18 cellular contexts compared by ENCODE assay signal in genomic region chr1:185488673-185489311, GRCh38.
A peak's percentile ranks its signal among the peaks of the same experiment; 100 is the strongest.
DNase-seq lines count a peak whose midpoint lies in the region; ATAC-seq and TF ChIP-seq lines count a peak whose summit lies in the region.
"Had no signal": no experiment of that assay in that cellular context is flagged by ENCODE, and none has a peak within 500 bp of the region (broad histone marks: within the 10 kb centered on the region; RNA-seq: fewer than 3 reads in every experiment).

No MANE protein-coding gene starts in this region.

- no peaks in the 10 kb centered on the region for H3K27me3 ChIP-seq in colonic mucosa
- H3K27me3 ChIP-seq in right cardiac atrium (ENCODE audit: control insufficient read depth, insufficient read depth) = no peaks in the 10 kb centered on the region
- H3K27me3 ChIP-seq in osteoblast (ENCODE audit: insufficient read depth, low read length) = no peaks in the 10 kb centered on the region
- H3K27me3 ChIP-seq: MG63 had no signal

- no peaks in the 10 kb centered on the region for H4K20me1 ChIP-seq in osteoblast (ENCODE audit: insufficient read depth, low read length)

- H3K4me1 ChIP-seq in colonic mucosa (no peaks in the 10 kb centered on the region), right cardiac atrium (ENCODE audit: control insufficient read depth, insufficient read depth, low read length) (peaks cover 9% of the 10 kb centered on the region), osteoblast (ENCODE audit: insufficient read depth, low read length) (peaks cover 2% of the 10 kb centered on the region)

- BruUV-seq in Calu3 (replicated peaks; lab: Mats Ljungman, UMichigan) = no TSS peak

- no peaks in the 10 kb centered on the region for H3K9me3 Mint-ChIP-seq in Calu3 (ENCODE audit: low read depth, unreplicated experiment)
- H3K9me3 Mint-ChIP-seq: activated CD4-positive, alpha-beta memory T cell treated with anti-CD3 and anti-CD28 coated beads, Interleukin-2, amount 10 ng/mL, durations not matched to agents 7 days and 5 days; stimulated activated naive B cell treated with anti-CD40 and anti-IgM and Interleukin-4, amounts not matched to agents 10 μg/mL and 1 μg/mL and 100 μg/mL, for 72 hours had no signal

- H3K4me3 ChIP-seq in colonic mucosa (no peak overlapping the region), right cardiac atrium (ENCODE audit: low read length) (no peak overlapping the region), osteoblast (ENCODE audit: insufficient read depth, low read length) (no peak overlapping the region)
- H3K4me3 ChIP-seq: MG63, PC-9 had no signal

- intact Hi-C loops in Calu3 (cut with micrococcal nuclease; ENCODE audit: unreplicated experiment) = no loop called here
- intact Hi-C loops in colonic mucosa (cut with DNase I) = no loop called here
- intact Hi-C loops in right cardiac atrium (cut with DNase I) = no loop called here

- H2AFZ ChIP-seq in osteoblast (ENCODE audit: low read length) = no peak overlapping the region
- H2AFZ ChIP-seq: PC-9 had no signal

- TF ChIP-seq CTCF in Calu3 (IDR thresholded peaks at IDR 0.05; ENCODE audit: unreplicated experiment) = no peak
- TF ChIP-seq CTCF in colonic mucosa (IDR thresholded peaks at IDR 0.05) = no peak
- no peak for TF ChIP-seq CTCF in osteoblast (IDR thresholded peaks at IDR 0.05; ENCODE audit: extremely low read depth, low read depth, low read length)

- H3K27ac ChIP-seq in colonic mucosa (peak overlapping the region; percentile 30), right cardiac atrium (ENCODE audit: low read length) (peak overlapping the region; percentile 22), osteoblast (ENCODE audit: low read depth, low read length) (no peak overlapping the region)
- H3K27ac ChIP-seq: PC-9 had no signal

- H3K4me2 ChIP-seq in osteoblast (ENCODE audit: insufficient read depth, low read length) = no peak overlapping the region
- H3K4me2 ChIP-seq: PC-9 had no signal

- DNase-seq in Calu3 (peak; percentile 8), colonic mucosa (peak; percentile 56), right cardiac atrium (peak in 1 of 3 donors; percentile 71), osteoblast (ENCODE audit: insufficient read length, low spot score, missing footprints) (peak; percentile 17), NCI-H1694 treated with DMSO at 0.1 percent for 48 hours (lab: John Stamatoyannopoulos, UW) (no peak), NCI-H345 treated with DMSO at 0.1 percent for 48 hours (lab: John Stamatoyannopoulos, UW; ENCODE audit: unreplicated experiment) (no peak), RKO (ENCODE audit: low spot score) (no peak)
- DNase-seq: activated CD4-positive, alpha-beta memory T cell treated with anti-CD3 and anti-CD28 coated beads, Interleukin-2, amount 10 ng/mL, durations not matched to agents 7 days and 5 days; CD4-positive, CD25-positive, alpha-beta regulatory T cell; cortex of kidney; DND-41; MG63; NCI-H2081 treated with DMSO at 0.1 percent for 48 hours; NCI-H69; nucleus accumbens; PC-9; stimulated activated naive B cell treated with anti-CD40 and anti-IgM and Interleukin-4, amounts not matched to agents 10 μg/mL and 1 μg/mL and 100 μg/mL, for 72 hours had no signal

- 34% methylated on average over 4 of the region's 4 CpGs for WGBS in right cardiac atrium

- CTCF ChIA-PET in Calu3 (lab: Charles Lee) = interaction anchor here (1.0 kb wide), 1 partner anchor 107 kb away, joined by 3 read pairs; no protein-coding TSS in a partner anchor

- H3K4me3 Mint-ChIP-seq in Calu3 (ENCODE audit: low read depth, unreplicated experiment) = no peak overlapping the region
- H3K4me3 Mint-ChIP-seq: activated CD4-positive, alpha-beta memory T cell treated with anti-CD3 and anti-CD28 coated beads, Interleukin-2, amount 10 ng/mL, durations not matched to agents 7 days and 5 days; CD4-positive, CD25-positive, alpha-beta regulatory T cell; stimulated activated naive B cell treated with anti-CD40 and anti-IgM and Interleukin-4, amounts not matched to agents 10 μg/mL and 1 μg/mL and 100 μg/mL, for 72 hours had no signal

- H3K79me2 ChIP-seq in osteoblast (ENCODE audit: insufficient read depth, low read length) = no peaks in the 10 kb centered on the region

- no peaks in the 10 kb centered on the region for H3K27me3 Mint-ChIP-seq in Calu3 (ENCODE audit: unreplicated experiment)
- H3K27me3 Mint-ChIP-seq: activated CD4-positive, alpha-beta memory T cell treated with anti-CD3 and anti-CD28 coated beads, Interleukin-2, amount 10 ng/mL, durations not matched to agents 7 days and 5 days; CD4-positive, CD25-positive, alpha-beta regulatory T cell; stimulated activated naive B cell treated with anti-CD40 and anti-IgM and Interleukin-4, amounts not matched to agents 10 μg/mL and 1 μg/mL and 100 μg/mL, for 72 hours had no signal

- ATAC-seq in right cardiac atrium (peak; percentile 78 to 82), HG02798 (IDR thresholded peaks at IDR 0.05; ENCODE audit: poor library complexity, unreplicated experiment) (no peak)
- ATAC-seq: stimulated activated naive B cell treated with anti-CD40 and anti-IgM and Interleukin-4, amounts not matched to agents 10 μg/mL and 1 μg/mL and 100 μg/mL, for 72 hours had no signal

- H3K4me1 Mint-ChIP-seq in Calu3 (ENCODE audit: low read depth, unreplicated experiment) = peaks cover 30% of the 10 kb centered on the region

- no peaks in the 10 kb centered on the region for H3K36me3 ChIP-seq in colonic mucosa
- no peaks in the 10 kb centered on the region for H3K36me3 ChIP-seq in osteoblast (ENCODE audit: insufficient read depth, low read length)
- H3K36me3 ChIP-seq: MG63 had no signal

- H3K27ac Mint-ChIP-seq in Calu3 (ENCODE audit: unreplicated experiment) = no peak overlapping the region
- H3K27ac Mint-ChIP-seq: activated CD4-positive, alpha-beta memory T cell treated with anti-CD3 and anti-CD28 coated beads, Interleukin-2, amount 10 ng/mL, durations not matched to agents 7 days and 5 days; CD4-positive, CD25-positive, alpha-beta regulatory T cell; stimulated activated naive B cell treated with anti-CD40 and anti-IgM and Interleukin-4, amounts not matched to agents 10 μg/mL and 1 μg/mL and 100 μg/mL, for 72 hours had no signal

- H3K9ac ChIP-seq in colonic mucosa (ENCODE audit: low read depth in 2 of 2, low read length in 2 of 2) = peak overlapping the region in 1 of 2 donors; percentile 22

- no peaks in the 10 kb centered on the region for H3K9me3 ChIP-seq in colonic mucosa
- no peaks in the 10 kb centered on the region for H3K9me3 ChIP-seq in right cardiac atrium (ENCODE audit: control insufficient read depth, low read length)
- H3K9me3 ChIP-seq in osteoblast (ENCODE audit: low read depth, low read length) = no peaks in the 10 kb centered on the region
- H3K9me3 ChIP-seq: MG63 had no signal

- no peaks in the 10 kb centered on the region for H3K36me3 Mint-ChIP-seq in Calu3 (ENCODE audit: insufficient read depth, unreplicated experiment)
- H3K36me3 Mint-ChIP-seq: CD4-positive, CD25-positive, alpha-beta regulatory T cell; stimulated activated naive B cell treated with anti-CD40 and anti-IgM and Interleukin-4, amounts not matched to agents 10 μg/mL and 1 μg/mL and 100 μg/mL, for 72 hours had no signal

Comparison
In these comparisons a context has a peak if more than half of its experiments do, and no peak if none do; other contexts are left out.
1. DNase-seq: peak in Calu3 (single experiment), colonic mucosa (single experiment) and osteoblast (single experiment); none in NCI-H1694 treated with DMSO at 0.1 percent for 48 hours (single experiment), NCI-H345 treated with DMSO at 0.1 percent for 48 hours (single experiment) and RKO (single experiment).